ENCODE assay signal across 9 cellular contexts in the genomic region with DNA sequence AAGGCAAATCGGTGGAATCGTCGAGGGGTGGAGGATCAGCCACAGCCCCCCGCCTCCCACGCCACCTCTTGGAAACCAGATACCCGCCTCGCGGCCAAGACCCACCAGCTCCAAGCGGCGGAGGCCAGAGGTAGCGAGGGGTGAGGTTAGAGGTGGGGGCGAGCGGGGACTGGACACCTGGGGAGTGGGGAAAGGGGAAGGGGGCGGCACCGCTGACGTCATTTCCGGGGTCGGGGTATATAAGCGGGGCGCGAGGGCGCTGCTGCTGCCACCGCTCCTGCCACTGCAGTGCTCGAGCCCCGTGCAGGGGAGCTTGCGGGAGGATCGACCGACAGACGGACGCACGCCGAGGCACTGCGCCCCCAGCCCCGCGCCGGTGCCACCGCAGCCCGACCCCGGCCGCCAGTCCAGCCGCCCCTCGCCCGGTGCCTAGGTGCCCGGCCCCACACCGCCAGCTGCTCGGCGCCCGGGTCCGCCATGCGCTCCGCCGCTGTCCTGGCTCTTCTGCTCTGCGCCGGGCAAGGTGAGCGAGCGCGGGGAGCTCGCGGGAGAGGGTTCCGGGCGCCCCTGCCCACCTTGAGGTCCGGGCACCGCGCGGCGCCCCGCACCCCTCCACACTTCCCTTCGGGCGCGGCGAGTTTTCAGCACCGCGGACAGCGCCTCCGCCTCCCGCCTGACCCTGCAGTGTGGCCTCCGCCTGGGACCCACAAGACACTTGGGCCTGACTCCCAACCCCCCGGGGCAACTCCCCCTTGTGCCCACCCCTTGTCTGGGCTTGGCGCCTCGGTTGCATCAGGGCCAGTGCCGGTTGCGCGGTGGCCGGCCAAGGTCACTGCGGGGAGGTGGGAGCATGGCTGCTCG. TPM values are rescaled to one million over a fixed set of nuclear protein-coding genes. Genes with fewer than 3 reads are reported as not detected.
DNase-seq lines count a peak whose midpoint lies in the region; FAIRE-seq and TF ChIP-seq lines count a peak whose summit lies in the region.
"Had no signal": no experiment of that assay in that cellular context is flagged by ENCODE, and none has a peak within 500 bp of the region (broad histone marks: within the 10 kb centered on the region; RNA-seq: fewer than 3 reads in every experiment).

A gene with protein sequence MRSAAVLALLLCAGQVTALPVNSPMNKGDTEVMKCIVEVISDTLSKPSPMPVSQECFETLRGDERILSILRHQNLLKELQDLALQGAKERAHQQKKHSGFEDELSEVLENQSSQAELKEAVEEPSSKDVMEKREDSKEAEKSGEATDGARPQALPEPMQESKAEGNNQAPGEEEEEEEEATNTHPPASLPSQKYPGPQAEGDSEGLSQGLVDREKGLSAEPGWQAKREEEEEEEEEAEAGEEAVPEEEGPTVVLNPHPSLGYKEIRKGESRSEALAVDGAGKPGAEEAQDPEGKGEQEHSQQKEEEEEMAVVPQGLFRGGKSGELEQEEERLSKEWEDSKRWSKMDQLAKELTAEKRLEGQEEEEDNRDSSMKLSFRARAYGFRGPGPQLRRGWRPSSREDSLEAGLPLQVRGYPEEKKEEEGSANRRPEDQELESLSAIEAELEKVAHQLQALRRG (plus strand): TSS at position 268 of the 861 bp plus-strand sequence. CDS start 210 bp downstream, at position 478.

- H3K4me1 Mint-ChIP-seq in activated CD4-positive, alpha-beta T cell treated with anti-CD3 and anti-CD28 coated beads, Interleukin-2, amount 10 ng/mL, durations not matched to agents 7 days and 5 days, result no peaks in the 10 kb centered on the region

- H3K27me3 ChIP-seq in endocrine pancreas (ENCODE audit: control insufficient read depth, insufficient read depth, low read length), result no peaks in the 10 kb centered on the region

- H3K4me1 ChIP-seq in endocrine pancreas (ENCODE audit: control insufficient read depth, insufficient read depth, low read length), result peaks cover 18% of the 10 kb centered on the region

- no peaks in the 10 kb centered on the region for H3K36me3 ChIP-seq in endocrine pancreas (ENCODE audit: control insufficient read depth, insufficient read depth, low read length)

- CTCF ChIA-PET in activated CD4-positive, alpha-beta T cell treated with anti-CD3 and anti-CD28 coated beads, Interleukin-2, amount 10 ng/mL, durations not matched to agents 7 days and 5 days (lab: Charles Lee), result interaction anchor here (1.3 kb wide), 1 partner anchor 9 kb away, joined by 3 read pairs; no protein-coding TSS in a partner anchor

- H3K9me3 Mint-ChIP-seq in activated CD4-positive, alpha-beta T cell treated with anti-CD3 and anti-CD28 coated beads, Interleukin-2, amount 10 ng/mL, durations not matched to agents 7 days and 5 days, result no peaks in the 10 kb centered on the region

- no peak for TF ChIP-seq POLR2A in GM12892 (IDR thresholded peaks at IDR 0.05; ENCODE audit: low read depth, low read length)

- DNase-seq in GM12892 (ENCODE audit: insufficient read length) (peak; percentile 55), NCI-H2107 treated with DMSO at 0.1 percent for 48 hours (lab: John Stamatoyannopoulos, UW; ENCODE audit: unreplicated experiment) (peak; percentile 82), myocyte (ENCODE audit: low read depth) (peak; percentile 57), urothelium cell line (ENCODE audit: low spot score) (peak; percentile 68), GF-D8 (lab: John Stamatoyannopoulos, UW) (no peak), putamen (ENCODE audit: low spot score) (no peak)
- DNase-seq in activated CD4-positive, alpha-beta T cell treated with anti-CD3 and anti-CD28 coated beads, Interleukin-2, amount 10 ng/mL, durations not matched to agents 7 days and 5 days, result peak; percentile 64

- peak within 1 kb of the TSS; percentile 32 for H3K9ac ChIP-seq in endocrine pancreas (ENCODE audit: control insufficient read depth, insufficient read depth, low read length)

- H3K4me3 Mint-ChIP-seq in activated CD4-positive, alpha-beta T cell treated with anti-CD3 and anti-CD28 coated beads, Interleukin-2, amount 10 ng/mL, durations not matched to agents 7 days and 5 days, result no peak within 1 kb of the TSS

- H3K4me3 ChIP-seq in endocrine pancreas (ENCODE audit: control insufficient read depth, insufficient read depth, low read length), result peak within 1 kb of the TSS; percentile 60
- H3K4me3 ChIP-seq: PC-9 had no signal

- no peaks in the 10 kb centered on the region for H3K9me3 ChIP-seq in endocrine pancreas (ENCODE audit: control insufficient read depth, low read length)

- H3K36me3 Mint-ChIP-seq in activated CD4-positive, alpha-beta T cell treated with anti-CD3 and anti-CD28 coated beads, Interleukin-2, amount 10 ng/mL, durations not matched to agents 7 days and 5 days (ENCODE audit: low read depth), result no peaks in the 10 kb centered on the region

- FAIRE-seq in GM12892 (lab: Jason Lieb, UNC) (no peak), urothelium cell line (lab: Jason Lieb, UNC) (no peak)

- POLR2A ChIA-PET in activated CD4-positive, alpha-beta T cell treated with anti-CD3 and anti-CD28 coated beads, Interleukin-2, amount 10 ng/mL, durations not matched to agents 7 days and 5 days (lab: Charles Lee), result no interaction called here

- H3K27ac Mint-ChIP-seq in activated CD4-positive, alpha-beta T cell treated with anti-CD3 and anti-CD28 coated beads, Interleukin-2, amount 10 ng/mL, durations not matched to agents 7 days and 5 days, result no peak within 1 kb of the TSS

- peaks cover 13% of the 10 kb centered on the region for H3K27me3 Mint-ChIP-seq in activated CD4-positive, alpha-beta T cell treated with anti-CD3 and anti-CD28 coated beads, Interleukin-2, amount 10 ng/mL, durations not matched to agents 7 days and 5 days

RNA-seq across cellular contexts. Expression of the gene that starts here (rescaled TPM):
- not detected for polyA plus RNA-seq in GM12892 (2012; ENCODE audit: missing spikeins)
- not detected for total RNA-seq in activated CD4-positive, alpha-beta T cell treated with anti-CD3 and anti-CD28 coated beads, Interleukin-2, amount 10 ng/mL, durations not matched to agents 7 days and 5 days
- not detected in 2 replicates for total RNA-seq in myocyte
- polyA plus RNA-seq in myocyte (2012), result not detected
- total RNA-seq: PC-9 had no signal

Comparison
In these comparisons a context has a peak if more than half of its experiments do, and no peak if none do; other contexts are left out.
1. Peak in DNase-seq in activated CD4-positive, alpha-beta T cell treated with anti-CD3 and anti-CD28 coated beads, Interleukin-2, amount 10 ng/mL, durations not matched to agents 7 days and 5 days; RNA of the gene not detected or under 1 TPM.
2. Peak in DNase-seq in myocyte; RNA of the gene not detected or under 1 TPM.
3. DNase-seq: peak in GM12892 (single experiment), NCI-H2107 treated with DMSO at 0.1 percent for 48 hours (single experiment) and urothelium cell line (single experiment); none in GF-D8 (single experiment) and putamen (single experiment).